7 cellular contexts compared by ENCODE assay signal in the genomic region with DNA sequence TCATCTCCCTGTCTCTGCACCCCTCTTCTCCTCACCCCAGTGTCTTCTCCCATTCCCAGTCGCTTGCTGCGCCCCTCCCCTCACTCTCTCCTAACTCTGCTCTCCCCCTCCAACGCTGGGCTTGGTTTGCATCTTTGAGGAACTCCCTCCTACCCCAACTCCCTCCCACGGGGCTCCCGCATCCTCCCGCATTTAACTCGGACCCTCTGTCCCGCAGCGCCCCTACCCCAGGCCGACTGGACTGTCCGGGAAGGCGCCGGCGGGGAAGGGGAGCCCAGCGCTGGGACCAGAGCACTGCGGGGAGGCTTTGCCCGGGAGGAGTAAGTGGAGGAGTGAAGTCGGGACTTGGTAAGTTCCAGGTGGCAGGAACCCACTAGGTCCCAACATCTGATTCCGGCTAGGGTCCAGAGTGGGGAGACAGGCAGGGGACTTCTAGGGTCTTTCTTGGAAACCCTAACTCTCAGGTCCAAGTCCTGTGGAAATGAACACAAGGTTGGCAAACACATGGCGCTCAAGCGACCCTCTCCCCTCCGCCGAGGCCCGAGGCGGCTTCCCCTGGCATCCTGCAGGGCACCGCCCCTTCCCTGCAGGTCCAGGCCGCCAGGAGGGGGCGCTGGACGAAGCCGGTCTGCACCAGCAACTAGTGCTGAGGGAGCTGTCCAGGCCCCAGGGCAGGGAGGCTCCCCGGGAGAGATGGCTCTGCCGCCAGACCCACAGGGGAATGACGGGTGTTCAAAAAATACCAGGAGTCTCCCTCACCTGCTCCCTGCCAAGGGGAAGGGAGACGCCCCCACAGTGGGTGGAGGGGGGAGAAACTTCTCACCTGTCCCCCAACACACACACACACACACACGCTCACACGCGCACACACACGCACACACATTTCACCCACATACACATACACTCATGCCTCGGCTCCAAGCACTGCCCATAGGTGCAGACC. TPM values are rescaled to one million over a fixed set of nuclear protein-coding genes. Genes with fewer than 3 reads are reported as not detected.
DNase-seq lines count a peak whose midpoint lies in the region; ATAC-seq, FAIRE-seq and TF ChIP-seq lines count a peak whose summit lies in the region.

No MANE protein-coding gene starts in this region.

- H3K79me1 ChIP-seq in IMR-90 (ENCODE audit: low read depth in 1 of 2, low read length in 2 of 2): no peaks in the 10 kb centered on the region

- H4K91ac ChIP-seq in IMR-90 (ENCODE audit: insufficient read depth, low read depth, low read length): no peak overlapping the region

- H3K4me2 ChIP-seq in IMR-90 (ENCODE audit: low read depth, low read length): peak overlapping the region; percentile 48; the same call in 1 of the 2 replicates

- H2BK120ac ChIP-seq in IMR-90 (ENCODE audit: low read depth, low read length): no peak overlapping the region

- TF ChIP-seq RAD21 in IMR-90 (IDR thresholded peaks at IDR 0.05; ENCODE audit: low read length): peak; percentile 24; the same call in 1 of the 2 replicates

- in situ Hi-C loops in IMR-90 (cut with MboI; ENCODE audit: low sequenced_read_pairs): no loop called here

- H3K9me1 ChIP-seq in IMR-90 (ENCODE audit: insufficient read depth, low read length): peaks cover 5% of the 10 kb centered on the region; the same call in 1 of the 2 replicates

- POLR2A ChIA-PET in IMR-90 (lab: Charles Lee; ENCODE audit: unreplicated experiment) (no interaction called here), WTC11 (lab: Charles Lee) (interaction anchor here (0.6 to 1.0 kb wide), 4 partner anchors 48 to 163 kb away, joined by 3 to 5 read pairs (median 3); a partner anchor contains a TSS)

- peak overlapping the region; percentile 23 for H2AK9ac ChIP-seq in IMR-90 (replicated peaks; ENCODE audit: low read depth, low read length, poor library complexity)

- H2AFZ ChIP-seq in IMR-90 (replicated peaks; ENCODE audit: low read length, poor library complexity): peak overlapping the region; percentile 76

- peak overlapping the region; percentile 86 for H3K4me3 Mint-ChIP-seq in WTC11

- H4K5ac ChIP-seq in IMR-90 (ENCODE audit: low read depth, low read length): no peak overlapping the region

- peaks cover 11% of the 10 kb centered on the region for H3K4me1 Mint-ChIP-seq in WTC11

- TF ChIP-seq CTCF in IMR-90 (conservative IDR thresholded peaks at IDR 0.05; ENCODE audit: low read depth, low read length): peak; percentile 75
- TF ChIP-seq CTCF in WTC11 (IDR thresholded peaks at IDR 0.05): peak; percentile 91
- TF ChIP-seq CTCF in left lung (IDR thresholded peaks at IDR 0.05): peak; percentile 39 to 70

- H3K9me3 ChIP-seq in IMR-90 (ENCODE audit: control insufficient read depth, insufficient read depth, low read length) (no peaks in the 10 kb centered on the region), left lung (no peaks in the 10 kb centered on the region)

- no peak overlapping the region for H2BK5ac ChIP-seq in IMR-90 (ENCODE audit: low read depth, low read length, poor library complexity, severe bottlenecking)

- H3K18ac ChIP-seq in IMR-90 (ENCODE audit: low read depth, low read length): no peak overlapping the region

- no peak overlapping the region for H2BK15ac ChIP-seq in IMR-90 (ENCODE audit: low read depth, low read length)

- H3K27ac ChIP-seq in IMR-90 (ENCODE audit: insufficient read depth, low read length) (no peak overlapping the region), left lung (no peak overlapping the region)

- dilution Hi-C loops in IMR-90 (cut with HindIII; ENCODE audit: low sequenced_read_pairs, unreplicated experiment): no loop called here

- H3K4me1 ChIP-seq in IMR-90 (ENCODE audit: control insufficient read depth, insufficient read depth, low read length) (peaks cover 5% of the 10 kb centered on the region), left lung (no peaks in the 10 kb centered on the region)

- H3K27me3 ChIP-seq in IMR-90 (ENCODE audit: control insufficient read depth, insufficient read depth, low read length) (peaks cover 3% of the 10 kb centered on the region; the same call in 1 of the 2 replicates), left lung (peaks cover 11 to 38% of the 10 kb centered on the region in 2 donors)

- no peak overlapping the region for H3K4me3 ChIP-seq in IMR-90 (ENCODE audit: insufficient read depth, low read depth, low read length)
- H3K4me3 ChIP-seq in left lung: no peak overlapping the region

- CTCF ChIA-PET in IMR-90 (lab: Yijun Ruan, JAX) (interaction anchor here (0.6 to 1.0 kb wide), 2 partner anchors 8 to 10 kb away, joined by 3 read pairs; no protein-coding TSS in a partner anchor), WTC11 (lab: Charles Lee) (interaction anchor here (0.5 to 7.4 kb wide), 46 partner anchors 8 to 317 kb away, joined by 3 to 162 read pairs (median 4); a partner anchor contains a TSS)

- no peak overlapping the region for H3K27ac Mint-ChIP-seq in WTC11

- WGBS in IMR-90 (ENCODE audit: extremely low coverage in 2 of 2, insufficient read length in 1 of 2), 2 experiments: 17% methylated on average over 3 of the region's 39 CpGs; no CpG with 5 or more reads in 1 of the 2 experiments

- no peaks in the 10 kb centered on the region for H3K36me3 ChIP-seq in IMR-90 (ENCODE audit: control insufficient read depth, insufficient read depth, low read length)
- no peaks in the 10 kb centered on the region for H3K36me3 ChIP-seq in left lung

- intact Hi-C loops in IMR-90 (cut with micrococcal nuclease): no loop called here
- intact Hi-C loops in left lung (cut with DNase I): no loop called here

- H4K20me1 ChIP-seq in IMR-90 (ENCODE audit: insufficient read depth, low read length): peaks cover 3% of the 10 kb centered on the region; the same call in 1 of the 2 replicates

- H3K27me3 Mint-ChIP-seq in WTC11 (ENCODE audit: low read depth): peaks cover 54% of the 10 kb centered on the region

- H2AK5ac ChIP-seq in IMR-90 (ENCODE audit: low read depth, low read length): no peak overlapping the region

- H3K9ac ChIP-seq in IMR-90 (ENCODE audit: low read depth, low read length): no peak overlapping the region

- H3K36me3 Mint-ChIP-seq in WTC11: 0 out of 2 replicates have a peak, but pooled peaks cover 2% of the 10 kb centered on the region

- H3K23ac ChIP-seq in IMR-90 (ENCODE audit: low read depth, low read length): no peak overlapping the region; the same call in 1 of the 2 replicates

- H3K14ac ChIP-seq in IMR-90 (replicated peaks; ENCODE audit: low read depth, low read length): no peak overlapping the region

- FAIRE-seq in GM12892 (lab: Jason Lieb, UNC): peak; percentile 5

- BruUV-seq in IMR-90 (replicated peaks; lab: Mats Ljungman, UMichigan): no TSS peak

- no peaks in the 10 kb centered on the region for H3K9me3 Mint-ChIP-seq in WTC11

- H3K4ac ChIP-seq in IMR-90 (ENCODE audit: low read depth, low read length): no peak overlapping the region

- TF ChIP-seq POLR2A in GM12892 (IDR thresholded peaks at IDR 0.05; ENCODE audit: low read depth, low read length) (no peak), IMR-90 (IDR thresholded peaks at IDR 0.05; ENCODE audit: low read depth, low read length) (no peak)

- H3K56ac ChIP-seq in IMR-90 (ENCODE audit: extremely low read depth, insufficient read depth, low read length): no peak overlapping the region

- ATAC-seq in IMR-90 (ENCODE audit: low read depth) (peak; percentile 82), WTC11 (peak; percentile 88), left lung (peak; percentile 80), HG03565 (IDR thresholded peaks at IDR 0.05; ENCODE audit: unreplicated experiment) (no peak)

- H4K8ac ChIP-seq in IMR-90 (ENCODE audit: low read depth in 2 of 2, low read length in 2 of 2): no peak overlapping the region

- H2BK20ac ChIP-seq in IMR-90 (ENCODE audit: low read depth, low read length): no peak overlapping the region

- DNase-seq in GM12892 (ENCODE audit: insufficient read length): peak; percentile 79
- DNase-seq in IMR-90: peak; percentile 54
- DNase-seq in WTC11 (ENCODE audit: low spot score): peak; percentile 96
- peak; percentile 34 for DNase-seq in cerebellar cortex (ENCODE audit: low spot score)
- DNase-seq in left lung: peak; percentile 42 to 87
- DNase-seq in stimulated activated CD8-positive, alpha-beta memory T cell treated with anti-CD3 and anti-CD28 coated beads, Interleukin-15, amount 100 ng/mL, for 1 hour (ENCODE audit: low read depth): peak; percentile 28

TF ChIP-seq in IMR-90, 13 proteins besides CTCF, POLR2A, EP300 and RAD21 (continues in another document):
- TF ChIP-seq, protein P1, sequence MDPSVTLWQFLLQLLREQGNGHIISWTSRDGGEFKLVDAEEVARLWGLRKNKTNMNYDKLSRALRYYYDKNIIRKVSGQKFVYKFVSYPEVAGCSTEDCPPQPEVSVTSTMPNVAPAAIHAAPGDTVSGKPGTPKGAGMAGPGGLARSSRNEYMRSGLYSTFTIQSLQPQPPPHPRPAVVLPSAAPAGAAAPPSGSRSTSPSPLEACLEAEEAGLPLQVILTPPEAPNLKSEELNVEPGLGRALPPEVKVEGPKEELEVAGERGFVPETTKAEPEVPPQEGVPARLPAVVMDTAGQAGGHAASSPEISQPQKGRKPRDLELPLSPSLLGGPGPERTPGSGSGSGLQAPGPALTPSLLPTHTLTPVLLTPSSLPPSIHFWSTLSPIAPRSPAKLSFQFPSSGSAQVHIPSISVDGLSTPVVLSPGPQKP (IDR thresholded peaks at IDR 0.05; ENCODE audit: borderline replicate concordance, low read depth, low read length): no peak
- TF ChIP-seq SMC3 (IDR thresholded peaks at IDR 0.05; ENCODE audit: low read depth, low read length): peak; percentile 28; the same call in 1 of the 2 replicates
- TF ChIP-seq CHD1 (IDR thresholded peaks at IDR 0.05; ENCODE audit: low read depth, low read length): no peak

TF ChIP-seq in WTC11, 78 proteins besides CTCF, POLR2A, EP300 and RAD21 (continues in another document):
- TF ChIP-seq, protein P2, sequence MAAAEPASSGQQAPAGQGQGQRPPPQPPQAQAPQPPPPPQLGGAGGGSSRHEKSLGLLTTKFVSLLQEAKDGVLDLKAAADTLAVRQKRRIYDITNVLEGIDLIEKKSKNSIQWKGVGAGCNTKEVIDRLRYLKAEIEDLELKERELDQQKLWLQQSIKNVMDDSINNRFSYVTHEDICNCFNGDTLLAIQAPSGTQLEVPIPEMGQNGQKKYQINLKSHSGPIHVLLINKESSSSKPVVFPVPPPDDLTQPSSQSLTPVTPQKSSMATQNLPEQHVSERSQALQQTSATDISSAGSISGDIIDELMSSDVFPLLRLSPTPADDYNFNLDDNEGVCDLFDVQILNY (CRISPR knock-in tag; IDR thresholded peaks at IDR 0.05): no peak
- no peak for TF ChIP-seq NR1H2 (CRISPR knock-in tag; IDR thresholded peaks at IDR 0.05)

RNA-seq across cellular contexts. Expression of a gene that starts 53.2 kb away (rescaled TPM):
- polyA plus RNA-seq in GM12892 (2012; ENCODE audit: missing spikeins): 0.11 TPM
- not detected in 2 replicates for total RNA-seq in IMR-90 (2012; rRNA removed)
- not detected in 2 replicates for polyA plus RNA-seq in IMR-90 (2012; rRNA removed)
- 0.01 TPM in 1 of 2 replicates, not detected in the other for polyA plus RNA-seq in IMR-90 (2012; cell fraction: cytosol; rRNA removed)
- 0.01 TPM in 1 of 2 replicates, not detected in the other for polyA plus RNA-seq in IMR-90 (2012; cell fraction: nucleus; rRNA removed; ENCODE audit: low replicate concordance)
- 18.9 to 26.8 TPM (median 24.4 TPM) in 3 replicates for total RNA-seq in WTC11 (2021)
- total RNA-seq in left lung: not detected

Comparison
In these comparisons a context has a peak if more than half of its experiments do, and no peak if none do; other contexts are left out.
1. DNase-seq: peak in every context shown above with its lines; median percentile 96 in WTC11; 79 in GM12892; 64 in left lung; 54 in IMR-90; 34 in cerebellar cortex; 28 in stimulated activated CD8-positive, alpha-beta memory T cell treated with anti-CD3 and anti-CD28 coated beads, Interleukin-15, amount 100 ng/mL, for 1 hour.
2. RNA of a gene that starts 53.2 kb away (total RNA-seq): 18.9 to 26.8 TPM in WTC11; not detected in left lung and not detected in IMR-90; every median in the first group is over 10 times any median in the second.
3. Peak in every context shown above with its lines, with median percentiles within 50 percentile points of each other: CTCF ChIP-seq.